14 cellular contexts compared by ENCODE assay signal in the genomic region with DNA sequence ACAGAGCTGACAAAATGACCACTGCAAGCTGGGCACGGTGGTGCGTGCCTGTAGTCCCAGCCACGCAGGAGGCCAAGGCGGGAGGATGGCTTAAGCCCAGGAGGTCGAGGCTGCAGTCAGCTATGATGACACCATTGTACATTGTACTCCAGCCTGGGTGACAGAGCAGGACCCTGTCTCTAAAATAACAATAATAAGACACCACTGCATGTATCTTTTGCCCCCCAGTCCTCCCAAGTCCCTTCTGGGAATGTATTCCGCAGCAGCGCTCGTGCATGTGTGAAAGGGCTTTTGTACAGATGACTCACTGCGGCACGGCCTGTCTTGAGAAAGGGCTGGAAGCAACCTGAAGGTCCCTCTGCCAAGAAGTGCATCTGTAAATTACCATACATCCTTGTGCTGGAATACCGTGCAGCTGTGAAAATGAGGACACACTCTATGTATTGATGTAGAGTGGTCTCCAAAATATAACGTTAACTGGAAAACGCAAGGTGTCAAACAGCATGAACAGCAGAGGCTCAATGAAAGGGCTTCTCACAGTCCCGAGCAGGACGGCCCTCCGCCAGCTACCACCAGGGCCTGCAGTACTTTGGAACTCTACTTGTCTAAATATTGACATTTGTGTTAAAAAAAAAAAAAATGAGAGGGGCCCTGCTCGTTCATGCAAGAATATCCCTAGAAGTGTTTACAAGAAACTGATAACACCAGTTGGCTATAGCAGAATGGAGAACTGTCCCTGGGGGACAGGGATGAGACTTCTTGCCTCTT. TPM values are rescaled to one million over a fixed set of nuclear protein-coding genes. Genes with fewer than 3 reads are reported as not detected.
DNase-seq lines count a peak whose midpoint lies in the region; ATAC-seq and TF ChIP-seq lines count a peak whose summit lies in the region.
"Had no signal": no experiment of that assay in that cellular context is flagged by ENCODE, and none has a peak within 500 bp of the region (broad histone marks: within the 10 kb centered on the region; RNA-seq: fewer than 3 reads in every experiment).

No MANE protein-coding gene starts in this region.

- TSS peak; percentile 14 for BruUV-seq in PC-9 (replicated peaks; lab: Mats Ljungman, UMichigan)

- intact Hi-C loops in PC-9 (cut with micrococcal nuclease; ENCODE audit: unreplicated experiment), result no loop called here
- intact Hi-C loops in colonic mucosa (cut with DNase I), result no loop called here
- intact Hi-C loops in breast epithelium (cut with DNase I; ENCODE audit: low total_unique reads), result no loop called here

- H3K36me3 ChIP-seq in PC-9 (ENCODE audit: low read depth) (no peaks in the 10 kb centered on the region), colonic mucosa (no peaks in the 10 kb centered on the region), thoracic aorta (no peaks in the 10 kb centered on the region), breast epithelium (no peaks in the 10 kb centered on the region)

- H3K4me1 Mint-ChIP-seq in mesothelial cell of epicardium, result peaks cover 20% of the 10 kb centered on the region

- TF ChIP-seq POLR2A in breast epithelium (IDR thresholded peaks at IDR 0.05), result no peak

- H3K4me3 ChIP-seq in PC-9 (no peak overlapping the region), colonic mucosa (no peak overlapping the region), thoracic aorta (no peak overlapping the region), breast epithelium (no peak overlapping the region)

- H3K9me2 ChIP-seq in PC-9 (ENCODE audit: insufficient read depth), result no peaks in the 10 kb centered on the region

- H3K9me3 ChIP-seq in PC-9 (ENCODE audit: insufficient read depth, low read depth), result no peaks in the 10 kb centered on the region
- no peaks in the 10 kb centered on the region for H3K9me3 ChIP-seq in colonic mucosa
- H3K9me3 ChIP-seq in thoracic aorta, result no peaks in the 10 kb centered on the region
- no peaks in the 10 kb centered on the region for H3K9me3 ChIP-seq in breast epithelium
- H3K9me3 ChIP-seq: neutrophil had no signal

- H3K9me3 Mint-ChIP-seq in mesothelial cell of epicardium, result no peaks in the 10 kb centered on the region
- H3K9me3 Mint-ChIP-seq: stimulated activated memory B cell treated with anti-CD40 and anti-IgM and Interleukin-4, amounts not matched to agents 10 μg/mL and 1 μg/mL and 100 μg/mL, for 72 hours had no signal

- H3K27ac ChIP-seq in PC-9 (no peak overlapping the region), colonic mucosa (peak overlapping the region; percentile 73), thoracic aorta (peak overlapping the region in 1 of 2 donors; percentile 38), breast epithelium (no peak overlapping the region)
- H3K27ac ChIP-seq: neutrophil had no signal

- TF ChIP-seq CTCF in PC-9 (conservative IDR thresholded peaks at IDR 0.05) (no peak), colonic mucosa (IDR thresholded peaks at IDR 0.05) (no peak), mesothelial cell of epicardium (IDR thresholded peaks at IDR 0.05; ENCODE audit: unreplicated experiment) (no peak), thoracic aorta (IDR thresholded peaks at IDR 0.05) (no peak), breast epithelium (IDR thresholded peaks at IDR 0.05) (no peak)

- no peak for DNase-seq in PC-9
- peak; percentile 66 for DNase-seq in colonic mucosa
- no peak for DNase-seq in mesothelial cell of epicardium (ENCODE audit: low spot score in 2 of 2, unreplicated experiment in 2 of 2)
- DNase-seq in thoracic aorta (ENCODE audit: low spot score), result no peak
- DNase-seq in germinal center (ENCODE audit: low spot score), result no peak
- no peak for DNase-seq in breast epithelium (ENCODE audit: low spot score in 2 of 2)
- no peak for DNase-seq in activated effector memory CD4-positive, alpha-beta T cell treated with anti-CD3 and anti-CD28 coated beads, Interleukin-2, amount 50 U/mL, for 16 hours
- DNase-seq: GOT3; NCI-H1105; NCI-H524; SHP77 treated with DMSO at 0.1 percent for 48 hours; stimulated activated CD4-positive, alpha-beta T cell treated with anti-CD3 and anti-CD28 coated beads, Interleukin-2, amount 100 ng/mL, for 24 hours had no signal

- no peak overlapping the region for H2AFZ ChIP-seq in PC-9

- H3K4me1 ChIP-seq in PC-9 (replicated peaks; ENCODE audit: insufficient read depth) (peaks cover 34% of the 10 kb centered on the region), colonic mucosa (peaks cover 14% of the 10 kb centered on the region), thoracic aorta (ENCODE audit: control insufficient read depth in 1 of 2, low read depth in 2 of 2) (peaks cover 4 to 18% of the 10 kb centered on the region in 2 donors), breast epithelium (peaks cover 0 to 3% of the 10 kb centered on the region in 2 donors)

- peak overlapping the region; percentile 43 for H3K27ac Mint-ChIP-seq in mesothelial cell of epicardium
- H3K27ac Mint-ChIP-seq: stimulated activated memory B cell treated with anti-CD40 and anti-IgM and Interleukin-4, amounts not matched to agents 10 μg/mL and 1 μg/mL and 100 μg/mL, for 72 hours had no signal

- H3K27me3 ChIP-seq in PC-9 (ENCODE audit: insufficient read depth, low read depth) (no peaks in the 10 kb centered on the region), colonic mucosa (no peaks in the 10 kb centered on the region), thoracic aorta (replicated peaks; ENCODE audit: insufficient read depth) (no peaks in the 10 kb centered on the region), breast epithelium (no peaks in the 10 kb centered on the region)
- H3K27me3 ChIP-seq: neutrophil had no signal

- H4K20me1 ChIP-seq in PC-9 (ENCODE audit: insufficient read depth), result no peaks in the 10 kb centered on the region

- H3K36me3 Mint-ChIP-seq in mesothelial cell of epicardium, result no peaks in the 10 kb centered on the region

- H3F3A ChIP-seq in PC-9 (ENCODE audit: insufficient read depth, low read depth), result peaks cover 47% of the 10 kb centered on the region

- no peak overlapping the region for H3K4me2 ChIP-seq in PC-9

- ATAC-seq in thoracic aorta (ENCODE audit: insufficient number of reproducible peaks, low FRiP score, low read depth), result peak; percentile 23
- ATAC-seq: stimulated activated memory B cell treated with anti-CD40 and anti-IgM and Interleukin-4, amounts not matched to agents 10 μg/mL and 1 μg/mL and 100 μg/mL, for 72 hours had no signal

- no peak overlapping the region for H3K9ac ChIP-seq in colonic mucosa (ENCODE audit: low read depth in 2 of 2, low read length in 2 of 2)

- H3K4me3 Mint-ChIP-seq in mesothelial cell of epicardium, result no peak overlapping the region
- H3K4me3 Mint-ChIP-seq: stimulated activated memory B cell treated with anti-CD40 and anti-IgM and Interleukin-4, amounts not matched to agents 10 μg/mL and 1 μg/mL and 100 μg/mL, for 72 hours had no signal

- no peaks in the 10 kb centered on the region for H3K27me3 Mint-ChIP-seq in mesothelial cell of epicardium (ENCODE audit: low read depth)
- H3K27me3 Mint-ChIP-seq: stimulated activated memory B cell treated with anti-CD40 and anti-IgM and Interleukin-4, amounts not matched to agents 10 μg/mL and 1 μg/mL and 100 μg/mL, for 72 hours had no signal

- no peaks in the 10 kb centered on the region for H3K79me2 ChIP-seq in PC-9 (ENCODE audit: low read depth)

- POLR2A ChIA-PET in PC-9 (lab: Charles Lee; ENCODE audit: unreplicated experiment), result interaction anchor here (0.6 kb wide), 1 partner anchor 44 kb away, joined by 5 read pairs; the partner anchor contains the start of gene POLA2

- CTCF ChIA-PET in PC-9 (lab: Charles Lee), result no interaction called here

RNA-seq across cellular contexts. Expression of gene CDC42EP2, which starts 9.0 kb away (rescaled TPM):
- total RNA-seq in PC-9 (2021), result 17.8 and 20.8 TPM in 2 replicates
- 10 to 100 TPM in 1 of 2 donors, 1 to 10 TPM in 1; 7.8 to 28.3 TPM for total RNA-seq in colonic mucosa
- total RNA-seq in mesothelial cell of epicardium, result 10.9 to 12.3 TPM (median 11.7 TPM) in 3 replicates
- total RNA-seq in thoracic aorta, result 10 to 100 TPM in 1 of 2 donors, 1 to 10 TPM in 1; 8.5 to 18.7 TPM
- 10 to 100 TPM; 11.3 to 20.8 (median 13.4) TPM for total RNA-seq in breast epithelium

RNA-seq across cellular contexts. Expression of gene DPF2, which starts 28.0 kb away (rescaled TPM):
- 75.6 and 80.6 TPM in 2 replicates for total RNA-seq in PC-9 (2021)
- 10 to 100 TPM; 35.0 to 48.0 TPM for total RNA-seq in colonic mucosa
- total RNA-seq in mesothelial cell of epicardium, result 80.1 to 85.3 TPM (median 81.3 TPM) in 3 replicates
- total RNA-seq in thoracic aorta, result 10 to 100 TPM; 33.3 to 49.4 TPM
- 10 to 100 TPM; 30.7 to 44.8 (median 39.7) TPM for total RNA-seq in breast epithelium

RNA-seq across cellular contexts. Expression of gene POLA2, which starts 43.9 kb away (rescaled TPM):
- total RNA-seq in PC-9 (2021), result 37.1 and 39.3 TPM in 2 replicates
- 10 to 100 TPM in 1 of 2 donors, 1 to 10 TPM in 1; 5.9 to 28.0 TPM for total RNA-seq in colonic mucosa
- total RNA-seq in mesothelial cell of epicardium, result 14.1 to 16.1 TPM (median 14.6 TPM) in 3 replicates
- total RNA-seq in thoracic aorta, result 10 to 100 TPM in 1 of 2 donors, 1 to 10 TPM in 1; 5.6 to 13.5 TPM
- 10 to 100 TPM in 2 of 3 donors, 1 to 10 TPM in 1; 6.4 to 17.9 (median 13.8) TPM for total RNA-seq in breast epithelium

RNA-seq across cellular contexts. Expression of gene TIGD3, which starts 48.9 kb away (rescaled TPM):
- total RNA-seq in PC-9 (2021) (1.7 and 1.8 TPM in 2 replicates), colonic mucosa (under 1 TPM; 0.48 to 0.77 TPM), mesothelial cell of epicardium (0.49 to 0.75 TPM (median 0.60 TPM) in 3 replicates), thoracic aorta (not detected), breast epithelium (1 to 10 TPM in 1 of 3 donors, under 1 TPM in 1, not detected in 1; 0.29 to 1.3 TPM)
